Comparison of ENCODE assay signal across 13 cellular contexts in genomic region chr3:152811974-152812760, GRCh38.
"Had no signal": no experiment of that assay in that cellular context is flagged by ENCODE, and none has a peak within 500 bp of the region (broad histone marks: within the 10 kb centered on the region; RNA-seq: fewer than 3 reads in every experiment).

No MANE protein-coding gene starts in this region.

- H3K4me1 Mint-ChIP-seq: activated B cell treated with CpG ODN at 0.5 μM for 24 hours; activated naive CD4-positive, alpha-beta T cell treated with anti-CD3 and anti-CD28 coated beads, Interleukin-2, amount 50 U/mL, for 24 hours; stimulated activated naive B cell treated with anti-CD40 and anti-IgM and Interleukin-4, amounts not matched to agents 10 μg/mL and 1 μg/mL and 100 μg/mL, for 72 hours had no signal

- H3K27me3 Mint-ChIP-seq: activated B cell treated with CpG ODN at 0.5 μM for 24 hours; activated naive CD4-positive, alpha-beta T cell treated with anti-CD3 and anti-CD28 coated beads, Interleukin-2, amount 50 U/mL, for 24 hours had no signal

- H3K9me3 ChIP-seq: thyroid gland had no signal

- H3K4me3 ChIP-seq: thyroid gland had no signal

- H3K36me3 Mint-ChIP-seq: activated naive CD4-positive, alpha-beta T cell treated with anti-CD3 and anti-CD28 coated beads, Interleukin-2, amount 50 U/mL, for 24 hours; stimulated activated naive B cell treated with anti-CD40 and anti-IgM and Interleukin-4, amounts not matched to agents 10 μg/mL and 1 μg/mL and 100 μg/mL, for 72 hours had no signal

- DNase-seq: activated B cell treated with CpG ODN at 0.5 μM for 24 hours; activated CD4-positive, alpha-beta T cell treated with anti-CD3 and anti-CD28 coated beads for 48 hours; activated CD8-positive, alpha-beta memory T cell treated with anti-CD3 and anti-CD28 coated beads, Interleukin-2, amount 50 U/mL, for 4 hours; activated CD8-positive, alpha-beta T cell treated with anti-CD3 and anti-CD28 coated beads for 36 hours; activated effector memory CD4-positive, alpha-beta T cell treated with anti-CD3 and anti-CD28 coated beads, Interleukin-2, amount 50 U/mL, for 16 hours; activated T-cell treated with anti-CD3 and anti-CD28 coated beads, Interleukin-2, amount 50 U/mL, for 48 hours; nucleus accumbens; stimulated activated CD4-positive, alpha-beta T cell treated with anti-CD3 and anti-CD28 coated beads, Interleukin-4, amount 100 ng/mL, for 1 hour; stimulated activated naive B cell treated with anti-CD40 and anti-IgM and Interleukin-4, amounts not matched to agents 10 μg/mL and 1 μg/mL and 100 μg/mL, for 72 hours; thyroid gland had no signal

- H3K4me1 ChIP-seq: thyroid gland had no signal

- ATAC-seq: activated CD8-positive, alpha-beta T cell treated with anti-CD3 and anti-CD28 coated beads for 36 hours; esophagus mucosa; stimulated activated naive B cell treated with anti-CD40 and anti-IgM and Interleukin-4, amounts not matched to agents 10 μg/mL and 1 μg/mL and 100 μg/mL, for 72 hours had no signal

- H3K27ac Mint-ChIP-seq: activated B cell treated with CpG ODN at 0.5 μM for 24 hours; activated CD8-positive, alpha-beta T cell treated with anti-CD3 and anti-CD28 coated beads for 36 hours; activated naive CD4-positive, alpha-beta T cell treated with anti-CD3 and anti-CD28 coated beads, Interleukin-2, amount 50 U/mL, for 24 hours; nephron; stimulated activated naive B cell treated with anti-CD40 and anti-IgM and Interleukin-4, amounts not matched to agents 10 μg/mL and 1 μg/mL and 100 μg/mL, for 72 hours had no signal

- H3K9me3 Mint-ChIP-seq: activated B cell treated with CpG ODN at 0.5 μM for 24 hours; activated CD8-positive, alpha-beta T cell treated with anti-CD3 and anti-CD28 coated beads for 36 hours; nephron had no signal

- H3K27ac ChIP-seq: thyroid gland had no signal

- H3K4me3 Mint-ChIP-seq: activated B cell treated with CpG ODN at 0.5 μM for 24 hours; activated CD8-positive, alpha-beta T cell treated with anti-CD3 and anti-CD28 coated beads for 36 hours; activated naive CD4-positive, alpha-beta T cell treated with anti-CD3 and anti-CD28 coated beads, Interleukin-2, amount 50 U/mL, for 24 hours; nephron; stimulated activated naive B cell treated with anti-CD40 and anti-IgM and Interleukin-4, amounts not matched to agents 10 μg/mL and 1 μg/mL and 100 μg/mL, for 72 hours had no signal

- H3K27me3 ChIP-seq: thyroid gland had no signal

- H3K36me3 ChIP-seq: thyroid gland had no signal
